Comparison of ENCODE assay signal across 8 cellular contexts in genomic region chr2:64989126-64989981, GRCh38. TPM values are rescaled to one million over a fixed set of nuclear protein-coding genes. Genes with fewer than 3 reads are reported as not detected.
DNase-seq lines count a peak whose midpoint lies in the region; TF ChIP-seq lines count a peak whose summit lies in the region.

Gene SLC1A4 (plus strand): TSS chr2:64989399. CDS start chr2:64989644, 245 bp downstream.

- DNase-seq in Daoy (ENCODE audit: low read depth) (peak; percentile 92), GOT3 (lab: John Stamatoyannopoulos, UW) (peak; percentile 66), LNCaP clone FGC (ENCODE audit: low read depth) (peak; percentile 13), SHP77 (lab: John Stamatoyannopoulos, UW) (peak; percentile 82 to 83), fibroblast of villous mesenchyme (ENCODE audit: low read depth) (peak; percentile 90), neural crest cell (ENCODE audit: low read depth, low spot score) (peak; percentile 71)
- DNase-seq in activated effector memory CD4-positive, alpha-beta T cell treated with Interleukin-2 at 50 U/mL for 16 hours = peak; percentile 80

- no peaks in the 10 kb centered on the region for H3K36me3 ChIP-seq in stomach smooth muscle (ENCODE audit: control insufficient read depth in 2 of 2, insufficient read depth in 2 of 2, low read length in 2 of 2)

- H3K27me3 ChIP-seq in stomach smooth muscle (ENCODE audit: control insufficient read depth in 1 of 2, insufficient read depth in 2 of 2, low read length in 2 of 2) = no peaks in the 10 kb centered on the region

- H3K27ac ChIP-seq in stomach smooth muscle (ENCODE audit: low read length) = peak within 1 kb of the TSS; percentile 96

- H3K27me3 Mint-ChIP-seq in neural crest cell (ENCODE audit: low read depth) = peaks cover 13% of the 10 kb centered on the region

- peak within 1 kb of the TSS; percentile 91 to 92 for H3K9ac ChIP-seq in stomach smooth muscle (ENCODE audit: low read length in 2 of 2)

- H3K9me3 ChIP-seq in stomach smooth muscle (ENCODE audit: control insufficient read depth in 2 of 2, low read length in 2 of 2) = no peaks in the 10 kb centered on the region

- H3K4me1 ChIP-seq in stomach smooth muscle (ENCODE audit: control insufficient read depth, insufficient read depth, low read length) = peaks cover 16% of the 10 kb centered on the region

- no peaks in the 10 kb centered on the region for H3K9me3 Mint-ChIP-seq in neural crest cell

- peak within 1 kb of the TSS; percentile 94 for H3K4me3 Mint-ChIP-seq in neural crest cell

- H3K4me3 ChIP-seq in LNCaP clone FGC (ENCODE audit: low read depth, low read length) = peak within 1 kb of the TSS; percentile 61
- peak within 1 kb of the TSS; percentile 78 for H3K4me3 ChIP-seq in fibroblast of villous mesenchyme (ENCODE audit: low read depth, low read length)
- peak within 1 kb of the TSS; percentile 87 to 90 for H3K4me3 ChIP-seq in stomach smooth muscle (ENCODE audit: low read length in 2 of 2)

- H3K27ac Mint-ChIP-seq in neural crest cell (ENCODE audit: unreplicated experiment) = peak within 1 kb of the TSS; percentile 94

- TF ChIP-seq CTCF in LNCaP clone FGC (IDR thresholded peaks at IDR 0.05; ENCODE audit: control insufficient read depth, extremely low read depth, insufficient read depth) (no peak), fibroblast of villous mesenchyme (IDR thresholded peaks at IDR 0.05; ENCODE audit: insufficient read depth, low read depth, low read length) (no peak), neural crest cell (conservative IDR thresholded peaks at IDR 0.05) (no peak)

- peaks cover 48% of the 10 kb centered on the region for H3K4me1 Mint-ChIP-seq in neural crest cell

- H3K36me3 Mint-ChIP-seq in neural crest cell (ENCODE audit: low read depth) = peaks cover 2% of the 10 kb centered on the region

RNA-seq across cellular contexts. Expression of gene SLC1A4, which starts in this region (rescaled TPM):
- 13.3 and 14.0 TPM in 2 replicates for total RNA-seq in Daoy (2014; rRNA removed; shearing (Covaris generic))
- total RNA-seq in fibroblast of villous mesenchyme (7.8 and 11.3 TPM in 2 replicates), neural crest cell (26.4 and 26.8 TPM in 2 replicates)

Comparison
In these comparisons a context has a peak if more than half of its experiments do, and no peak if none do; other contexts are left out.
1. Peak in every context shown above with its lines: DNase-seq, H3K4me3 ChIP-seq and H3K27ac ChIP-seq.
2. DNase-seq: peak in every context shown above with its lines; median percentile 92 in Daoy; 90 in fibroblast of villous mesenchyme; 82 in SHP77; 80 in activated effector memory CD4-positive, alpha-beta T cell treated with Interleukin-2 at 50 U/mL for 16 hours; 71 in neural crest cell; 66 in GOT3; 13 in LNCaP clone FGC.